In the genomic region with DNA sequence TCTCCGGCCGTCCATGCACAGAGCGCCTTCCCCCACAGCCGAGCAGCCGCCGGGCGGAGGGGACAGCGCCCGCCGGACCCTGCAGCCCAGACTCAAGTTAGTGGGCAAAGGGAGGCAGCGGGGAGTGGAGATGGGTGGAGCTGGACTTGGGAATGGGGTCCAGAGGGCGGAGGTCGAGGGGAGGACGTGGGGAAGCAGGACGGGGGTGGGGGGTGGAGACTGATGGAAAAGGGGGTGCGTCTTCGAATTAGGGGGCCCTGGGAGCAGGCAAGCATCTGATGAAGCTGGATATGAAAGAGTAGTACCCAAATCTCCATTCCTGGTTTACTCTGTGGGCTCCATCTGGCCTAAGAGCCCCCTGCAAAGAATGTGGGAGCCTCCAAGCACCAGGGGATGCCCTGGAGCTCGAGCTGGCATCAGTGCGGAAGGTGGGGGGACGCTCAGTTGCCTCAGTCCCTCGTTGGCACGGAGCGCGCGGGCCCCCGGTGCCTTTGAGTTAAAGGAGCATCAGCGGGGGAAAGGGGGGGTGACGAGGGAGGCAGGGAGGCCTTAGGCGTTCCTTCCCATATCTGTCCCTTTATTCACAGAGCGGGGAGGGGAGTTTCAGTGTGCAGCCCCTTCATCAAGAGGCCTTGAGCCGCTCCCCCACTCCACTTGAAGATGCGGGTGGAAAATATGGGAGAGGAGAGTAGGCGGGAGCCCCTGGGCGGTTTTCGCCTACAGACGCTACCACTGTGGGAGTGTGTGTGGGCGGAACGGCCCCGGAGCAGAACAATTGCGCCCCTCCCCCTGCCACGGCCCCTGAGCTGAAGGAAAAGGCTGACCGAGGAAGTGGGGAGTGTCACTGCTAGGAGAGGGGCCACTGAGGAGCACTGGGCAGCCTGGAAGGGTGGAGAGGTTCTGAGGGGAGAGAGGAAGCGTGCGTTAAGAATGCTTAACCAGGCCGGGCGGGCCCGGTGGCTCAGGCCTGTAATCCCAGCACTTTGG, we compare ENCODE assay signal across 8 cellular contexts. TPM values are rescaled to one million over a fixed set of nuclear protein-coding genes. Genes with fewer than 3 reads are reported as not detected.
DNase-seq lines count a peak whose midpoint lies in the region; ATAC-seq and TF ChIP-seq lines count a peak whose summit lies in the region.

No MANE protein-coding gene starts in this region.

- peaks cover 38 to 75% of the 10 kb centered on the region in 2 donors for H3K4me1 ChIP-seq in left lung

- peak overlapping the region; percentile 80 to 87 for H3K4me3 ChIP-seq in left lung

- peak overlapping the region; percentile 85 for H3K27ac Mint-ChIP-seq in activated B cell treated with CpG ODN at 0.5 μM for 24 hours

- peaks cover 0 to 31% of the 10 kb centered on the region in 2 donors for H3K36me3 ChIP-seq in left lung

- H3K27ac ChIP-seq in C4-2B (peak overlapping the region; percentile 81), left lung (peak overlapping the region; percentile 97 to 100)

- H3K27me3 Mint-ChIP-seq in activated B cell treated with CpG ODN at 0.5 μM for 24 hours = no peaks in the 10 kb centered on the region

- H3K9me3 Mint-ChIP-seq in activated B cell treated with CpG ODN at 0.5 μM for 24 hours = no peaks in the 10 kb centered on the region

- CTCF ChIA-PET in activated B cell treated with CpG ODN at 0.5 μM for 24 hours (lab: Charles Lee) = interaction anchor here (2.0 to 10.6 kb wide), 2 partner anchors 19 to 22 kb away, joined by 11 to 102 read pairs; a partner anchor contains a TSS

- in situ Hi-C loops in KBM-7 (cut with MboI; ENCODE audit: low pct_unique_long_range_greater_than_20kb, low sequenced_read_pairs) = no loop called here

- peak overlapping the region; percentile 91 for H3K4me3 Mint-ChIP-seq in activated B cell treated with CpG ODN at 0.5 μM for 24 hours

- TF ChIP-seq CTCF in C4-2B (conservative IDR thresholded peaks at IDR 0.05) = no peak
- TF ChIP-seq CTCF in activated B cell treated with CpG ODN at 0.5 μM for 24 hours (IDR thresholded peaks at IDR 0.05) = no peak
- TF ChIP-seq CTCF in left lung (IDR thresholded peaks at IDR 0.05) = no peak

- peaks cover 64% of the 10 kb centered on the region for H3K4me1 Mint-ChIP-seq in activated B cell treated with CpG ODN at 0.5 μM for 24 hours

- H3K9me3 ChIP-seq in left lung = no peaks in the 10 kb centered on the region

- H3K36me3 Mint-ChIP-seq in activated B cell treated with CpG ODN at 0.5 μM for 24 hours (ENCODE audit: low read depth) = peaks cover 35% of the 10 kb centered on the region

- POLR2A ChIA-PET in activated B cell treated with CpG ODN at 0.5 μM for 24 hours (lab: Charles Lee) = interaction anchor here (0.6 to 16.5 kb wide), 8 partner anchors 15 to 992 kb away, joined by 3 to 692 read pairs (median 5); a partner anchor contains a TSS

- DNase-seq in KBM-7 = peak; percentile 88
- DNase-seq in activated B cell treated with CpG ODN at 0.5 μM for 24 hours = peak; percentile 59
- DNase-seq in dermis blood vessel endothelial cell = peak; percentile 76
- peak; percentile 89 to 90 for DNase-seq in left lung
- DNase-seq in stimulated activated CD4-positive, alpha-beta T cell treated with anti-CD3 and anti-CD28 coated beads, TNF-alpha, amount 100 ng/mL, for 4 hours (ENCODE audit: low read depth in 3 of 3) = peak in 2 of 3 experiments; percentile 53 to 60
- no peak for DNase-seq in NCI-H1436 treated with DMSO at 0.1 percent for 48 hours (lab: John Stamatoyannopoulos, UW)

- intact Hi-C loops in activated B cell treated with CpG ODN at 0.5 μM for 24 hours (cut with micrococcal nuclease) (loop anchor here (5.0 kb wide), 2 partner anchors 402 to 972 kb away; a partner anchor contains a TSS), left lung (cut with DNase I) (no loop called here)

- ATAC-seq in activated B cell treated with CpG ODN at 0.5 μM for 24 hours (ENCODE audit: low read depth) (no peak), left lung (peak; percentile 13), HG03139 (IDR thresholded peaks at IDR 0.05; ENCODE audit: unreplicated experiment) (no peak)

- H3K27me3 ChIP-seq in left lung = peaks cover 0 to 6% of the 10 kb centered on the region in 2 donors

RNA-seq across cellular contexts. Expression of a gene that starts 0.6 kb away (rescaled TPM):
- total RNA-seq in activated B cell treated with CpG ODN at 0.5 μM for 24 hours (20.4 and 22.1 TPM in 2 replicates), dermis blood vessel endothelial cell (9.6 and 26.9 TPM in 2 replicates), left lung (10 to 100 TPM; 28.4 to 40.1 TPM)

RNA-seq across cellular contexts. Expression of a gene that starts 11.0 kb away (rescaled TPM):
- 23.0 and 27.6 TPM in 2 replicates for total RNA-seq in activated B cell treated with CpG ODN at 0.5 μM for 24 hours
- 7.8 and 10.7 TPM in 2 replicates for total RNA-seq in dermis blood vessel endothelial cell
- total RNA-seq in left lung = 10 to 100 TPM; 16.4 to 17.9 TPM

RNA-seq across cellular contexts. Expression of a gene that starts 21.6 kb away (rescaled TPM):
- total RNA-seq in activated B cell treated with CpG ODN at 0.5 μM for 24 hours (635 and 745 TPM in 2 replicates), dermis blood vessel endothelial cell (39.6 and 40.5 TPM in 2 replicates), left lung (100 to 1,000 TPM; 200 to 237 TPM)

RNA-seq across cellular contexts. Expression of a gene that starts 38.7 kb away (rescaled TPM):
- 0.56 and 0.95 TPM in 2 replicates for total RNA-seq in activated B cell treated with CpG ODN at 0.5 μM for 24 hours
- total RNA-seq in dermis blood vessel endothelial cell = 1.7 and 3.2 TPM in 2 replicates
- 100 to 1,000 TPM; 228 to 325 TPM for total RNA-seq in left lung

RNA-seq across cellular contexts. Expression of a gene that starts 39.6 kb away (rescaled TPM):
- total RNA-seq in activated B cell treated with CpG ODN at 0.5 μM for 24 hours (0.39 and 0.71 TPM in 2 replicates), dermis blood vessel endothelial cell (not detected in 2 replicates), left lung (under 1 TPM; 0.26 to 0.29 TPM)
